ENCODE assay signal across 8 cellular contexts in genomic region chr14:92793709-92794546, GRCh38. TPM values are rescaled to one million over a fixed set of nuclear protein-coding genes. Genes with fewer than 3 reads are reported as not detected.
DNase-seq lines count a peak whose midpoint lies in the region; ATAC-seq, FAIRE-seq and TF ChIP-seq lines count a peak whose summit lies in the region.

TSS of gene GOLGA5 (plus strand) at chr14:92794305. CDS start at chr14:92797438, 3,133 bp downstream.

- H3K4me1 ChIP-seq in adipocyte (ENCODE audit: control insufficient read depth, insufficient read depth, low read length) (peaks cover 25% of the 10 kb centered on the region), pancreas (peaks cover 0 to 17% (median 0%) of the 10 kb centered on the region in 3 donors), tibial artery (peaks cover 0 to 22% (median 10%) of the 10 kb centered on the region in 4 donors)

- peak; percentile 97 for DNase-seq in NCI-H1436 (lab: John Stamatoyannopoulos, UW)
- peak; percentile 97 for DNase-seq in T follicular helper cell (ENCODE audit: low read depth)
- peak; percentile 99 for DNase-seq in adipocyte (ENCODE audit: low read depth)
- peak; percentile 99 for DNase-seq in Right ventricle myocardium superior
- peak; percentile 95 to 99 (median 99) for DNase-seq in pancreas
- DNase-seq in tibial artery: peak; percentile 96 to 99

- peak within 1 kb of the TSS; percentile 91 for H3K4me3 ChIP-seq in GM12875 (ENCODE audit: low read depth, low read length)
- peak within 1 kb of the TSS; percentile 95 for H3K4me3 ChIP-seq in adipocyte (ENCODE audit: low read length)
- H3K4me3 ChIP-seq in pancreas: peak within 1 kb of the TSS; percentile 75 to 99 (median 90)
- H3K4me3 ChIP-seq in tibial artery: peak within 1 kb of the TSS; percentile 84 to 96

- WGBS in pancreas, 2 donors: 1 to 2% methylated on average over 38 to 71 of the region's 71 CpGs

- H3K9ac ChIP-seq in adipocyte (ENCODE audit: low read length): peak within 1 kb of the TSS; percentile 98

- H3K27ac ChIP-seq in pancreas: peak within 1 kb of the TSS; percentile 64 to 82 (median 76)
- peak within 1 kb of the TSS; percentile 89 to 96 for H3K27ac ChIP-seq in tibial artery

- intact Hi-C loops in Right ventricle myocardium superior (cut with DNase I): no loop called here
- intact Hi-C loops in pancreas (cut with DNase I): no loop called here
- intact Hi-C loops in tibial artery (cut with DNase I; ENCODE audit: low total_unique reads): loop anchor here (5.0 kb wide), 1 partner anchor 42 kb away; no protein-coding TSS in a partner anchor

- ATAC-seq in HG02798 (IDR thresholded peaks at IDR 0.05; ENCODE audit: poor library complexity, unreplicated experiment): peak; percentile 97
- ATAC-seq in Right ventricle myocardium superior (ENCODE audit: poor library complexity): peak; percentile 99
- ATAC-seq in pancreas: peak; percentile 94 to 98 (median 96)

- TF ChIP-seq CTCF in GM12875 (IDR thresholded peaks at IDR 0.05; ENCODE audit: borderline replicate concordance, insufficient read depth, low read depth, low read length) (no peak), pancreas (IDR thresholded peaks at IDR 0.05) (no peak), tibial artery (IDR thresholded peaks at IDR 0.05) (peak in 1 of 2 experiments; percentile 42)

- peak; percentile 13 for FAIRE-seq in pancreas (lab: Jason Lieb, UNC)

- H3K9me3 ChIP-seq in adipocyte (ENCODE audit: control insufficient read depth, low read length) (peaks cover 14% of the 10 kb centered on the region), pancreas (no peaks in the 10 kb centered on the region), tibial artery (peaks cover 0 to 14% (median 0%) of the 10 kb centered on the region in 3 donors)

- H3K27me3 ChIP-seq in adipocyte (replicated peaks; ENCODE audit: control insufficient read depth, insufficient read depth, low read length) (no peaks in the 10 kb centered on the region), pancreas (no peaks in the 10 kb centered on the region), tibial artery (no peaks in the 10 kb centered on the region)

- H3K36me3 ChIP-seq in adipocyte (ENCODE audit: control insufficient read depth, insufficient read depth, low read length, severe bottlenecking): peaks cover 19% of the 10 kb centered on the region
- H3K36me3 ChIP-seq in pancreas: peaks cover 0 to 16% (median 10%) of the 10 kb centered on the region in 3 donors
- H3K36me3 ChIP-seq in tibial artery: peaks cover 15 to 18% (median 16%) of the 10 kb centered on the region in 3 donors

RNA-seq across cellular contexts. Expression of gene GOLGA5, which starts in this region (rescaled TPM):
- total RNA-seq in Right ventricle myocardium superior (17.5 TPM), pancreas (10 to 100 TPM; 12.8 to 19.2 (median 16.8) TPM)
- 10 to 100 TPM; 21.7 to 22.6 TPM for polyA plus RNA-seq in pancreas

Comparison
In these comparisons a context has a peak if more than half of its experiments do, and no peak if none do; other contexts are left out.
1. Peak in every context shown above with its lines: DNase-seq, ATAC-seq, H3K4me3 ChIP-seq and H3K27ac ChIP-seq.